8 cellular contexts compared by ENCODE assay signal in the genomic region with DNA sequence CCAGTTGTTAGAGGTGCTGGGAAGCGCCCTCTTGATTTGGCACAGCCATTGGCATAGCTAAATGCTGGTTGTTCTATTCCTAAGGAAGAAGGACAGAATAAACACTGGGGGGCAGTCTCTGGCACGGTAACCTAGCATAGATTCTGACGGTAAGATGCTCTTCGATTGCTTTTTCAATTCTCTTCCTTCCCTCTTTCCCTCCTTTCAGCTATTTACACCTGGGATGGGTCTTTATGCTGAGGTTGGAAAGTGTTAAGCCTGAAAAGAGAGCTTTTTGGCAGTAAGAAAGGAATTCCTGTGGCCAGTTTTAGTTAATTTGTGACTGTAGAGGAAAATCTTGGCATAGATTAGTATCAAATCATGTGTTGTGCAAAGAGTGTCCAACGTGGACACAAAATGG.
DNase-seq lines count a peak whose midpoint lies in the region; ATAC-seq, FAIRE-seq and TF ChIP-seq lines count a peak whose summit lies in the region.

No MANE protein-coding gene starts in this region.

- H3K27ac Mint-ChIP-seq in mesothelial cell of epicardium = no peak overlapping the region

- no peaks in the 10 kb centered on the region; a peak in 1 of 4 replicates for H3K27me3 ChIP-seq in GM12878 (replicated peaks in 1 of 2; ENCODE audit: control insufficient read depth in 2 of 2, insufficient read depth in 2 of 2, low read length in 1 of 2)
- peaks cover 3% of the 10 kb centered on the region for H3K27me3 ChIP-seq in transverse colon

- peaks cover 3% of the 10 kb centered on the region for H3K27me3 Mint-ChIP-seq in mesothelial cell of epicardium (ENCODE audit: low read depth)

- no peak overlapping the region for H3K4me3 Mint-ChIP-seq in mesothelial cell of epicardium

- no TSS peak for BruUV-seq in GM12878 (replicated peaks; lab: Mats Ljungman, UMichigan)

- peak; percentile 73 for FAIRE-seq in GM12878 (lab: Jason Lieb, UNC)

- H3K4me1 Mint-ChIP-seq in mesothelial cell of epicardium = peaks cover 20% of the 10 kb centered on the region

- H3K36me3 ChIP-seq in GM12878 (ENCODE audit: control insufficient read depth in 2 of 2, insufficient read depth in 2 of 2, low read length in 1 of 2) = no peaks in the 10 kb centered on the region
- no peaks in the 10 kb centered on the region for H3K36me3 ChIP-seq in transverse colon

- no peaks in the 10 kb centered on the region for H3K79me2 ChIP-seq in GM12878 (ENCODE audit: control insufficient read depth, insufficient read depth, low read length)

- no peaks in the 10 kb centered on the region for H3K9me3 Mint-ChIP-seq in mesothelial cell of epicardium

- DNase-seq in GM10248 (ENCODE audit: extremely low spot score) (peak; percentile 15), HT-29 (ENCODE audit: low spot score) (peak; percentile 6), GM12878 (ENCODE audit: low read depth, low spot score) (no peak), myocyte (ENCODE audit: low read depth) (peak; percentile 3), OCI-M1 (lab: John Stamatoyannopoulos, UW) (no peak), mesothelial cell of epicardium (ENCODE audit: low spot score in 2 of 2, unreplicated experiment in 2 of 2) (no peak), transverse colon (no peak)

- no peaks in the 10 kb centered on the region for H3K4me1 ChIP-seq in GM12878 (ENCODE audit: control insufficient read depth, insufficient read depth, low read length)
- no peaks in the 10 kb centered on the region for H3K4me1 ChIP-seq in transverse colon

- TF ChIP-seq POLR2A in GM12878 (IDR thresholded peaks at IDR 0.05; ENCODE audit: low read depth, low read length) (no peak), transverse colon (IDR thresholded peaks at IDR 0.05) (no peak)

- ATAC-seq in GM12878 (peak; percentile 77), GM21786 (IDR thresholded peaks at IDR 0.05; ENCODE audit: unreplicated experiment) (no peak)

- H3K4me2 ChIP-seq in GM12878 (ENCODE audit: control insufficient read depth, insufficient read depth) = no peak overlapping the region

- TF ChIP-seq CTCF in GM10248 (IDR thresholded peaks at IDR 0.05; ENCODE audit: control extremely low read depth, extremely low read depth, low read depth, missing control alignments) (peak; percentile 38), GM12878 (IDR thresholded peaks at IDR 0.05 in 2 of 3, conservative IDR thresholded peaks at IDR 0.05 in 1 of 3; ENCODE audit: control insufficient read depth in 2 of 3, extremely low read depth in 1 of 3, insufficient read depth in 1 of 3, low read depth in 3 of 3, low read length in 3 of 3) (peak; percentile 35 to 44 (median 41); a peak in 5 of 6 replicates), mesothelial cell of epicardium (IDR thresholded peaks at IDR 0.05; ENCODE audit: unreplicated experiment) (no peak), transverse colon (IDR thresholded peaks at IDR 0.05) (peak in 2 of 5 experiments; percentile 8 to 11)

- no peak overlapping the region for H2AFZ ChIP-seq in GM12878 (ENCODE audit: control insufficient read depth, low read depth, low read length)

- TF ChIP-seq EP300 in GM12878 (IDR thresholded peaks at IDR 0.05; ENCODE audit: borderline replicate concordance in 1 of 2, control insufficient read depth in 1 of 2, low read depth in 2 of 2, low read length in 2 of 2) = no peak
- TF ChIP-seq EP300 in transverse colon (IDR thresholded peaks at IDR 0.05; ENCODE audit: low read depth) = no peak

- SMC1A ChIA-PET in GM12878 (lab: Charles Lee; ENCODE audit: uncharacterized antibody, unreplicated experiment) = interaction anchor here (0.7 to 6.1 kb wide), 18 partner anchors 9 to 208 kb away, joined by 3 to 176 read pairs (median 4); no protein-coding TSS in a partner anchor

- WGBS in GM12878 (ENCODE audit: insufficient coverage, insufficient replicate concordance, low lambda C conversion rate, missing lambda C conversion rate) = 7% methylated on average over 5 of the region's 5 CpGs
- 42 to 43% methylated on average over 5 of the region's 5 CpGs for WGBS in transverse colon (ENCODE audit: low coverage in 1 of 2), 2 donors

- H3K9me3 ChIP-seq in GM12878 (replicated peaks; ENCODE audit: control insufficient read depth, insufficient read depth, low read length) (no peaks in the 10 kb centered on the region), transverse colon (no peaks in the 10 kb centered on the region)

- H3K9ac ChIP-seq in GM12878 (ENCODE audit: control insufficient read depth, insufficient read depth, low read length) = no peak overlapping the region

- TF ChIP-seq RAD21 in GM12878 (IDR thresholded peaks at IDR 0.05; ENCODE audit: insufficient read depth, low read depth, low read length) = peak; percentile 82

- in situ Hi-C loops in GM12878 (cut with MboI) = no loop called here
- in situ Hi-C loops in transverse colon (cut with MboI; ENCODE audit: low pct_ligation_motif_present in 1 of 4, low pct_unique_long_range_greater_than_20kb in 1 of 4, low sequenced_read_pairs in 3 of 4) = no loop called here

- no peaks in the 10 kb centered on the region for H3K36me3 Mint-ChIP-seq in mesothelial cell of epicardium

- RAD21 ChIA-PET in GM12878 (lab: Charles Lee; ENCODE audit: unreplicated experiment) = interaction anchor here (0.7 to 4.9 kb wide), 11 partner anchors 13 to 201 kb away, joined by 3 to 142 read pairs (median 4); no protein-coding TSS in a partner anchor

- H4K20me1 ChIP-seq in GM12878 (ENCODE audit: control insufficient read depth, insufficient read depth) = no peaks in the 10 kb centered on the region

- POLR2A ChIA-PET in GM10248 (lab: Yijun Ruan, JAX) (no interaction called here), GM12878 (lab: Charles Lee) (no interaction called here)

- H3K27ac ChIP-seq in GM12878 (ENCODE audit: control insufficient read depth, insufficient read depth) (no peak overlapping the region), transverse colon (no peak overlapping the region)

- intact Hi-C loops in GM12878 (cut with micrococcal nuclease; ENCODE audit: unreplicated experiment) = loop anchor here (1.0 kb wide), 1 partner anchor 202 kb away; no protein-coding TSS in a partner anchor
- intact Hi-C loops in transverse colon (cut with DNase I; ENCODE audit: low total_unique reads) = no loop called here

- CTCF ChIA-PET in GM10248 (lab: Yijun Ruan, JAX) (interaction anchor here (0.7 to 4.7 kb wide), 14 partner anchors 8 to 213 kb away, joined by 3 to 116 read pairs (median 4); no protein-coding TSS in a partner anchor), GM12878 (lab: Yijun Ruan, JAX) (interaction anchor here (0.6 to 5.8 kb wide), 16 partner anchors 11 to 902 kb away, joined by 3 to 206 read pairs (median 3); no protein-coding TSS in a partner anchor)

- H3K4me3 ChIP-seq in GM12878 = no peak overlapping the region
- no peak overlapping the region for H3K4me3 ChIP-seq in transverse colon

TF ChIP-seq in GM12878, 131 proteins besides CTCF, POLR2A, EP300 and RAD21:
- TF ChIP-seq ZNF217 (IDR thresholded peaks at IDR 0.05) = no peak
- peak; percentile 61; the same call in 1 of the 2 replicates for TF ChIP-seq SMC3 (IDR thresholded peaks at IDR 0.05; ENCODE audit: borderline replicate concordance, low read length)
- no peak for TF ChIP-seq YY1 (IDR thresholded peaks at IDR 0.05; ENCODE audit: low read depth, low read length)

Comparison
In these comparisons a context has a peak if more than half of its experiments do, and no peak if none do; other contexts are left out.
1. DNase-seq: peak in GM10248 (single experiment), HT-29 (single experiment) and myocyte (single experiment); none in GM12878 (single experiment), OCI-M1 (single experiment), mesothelial cell of epicardium (0 of 2) and transverse colon (single experiment).